Comparison of ENCODE assay signal across 3 cellular contexts in genomic region chr10:110218627-110219026, GRCh38.
TF ChIP-seq lines count a peak whose summit lies in the region.

No MANE protein-coding gene starts in this region.

TF ChIP-seq in IMR-90, 13 proteins besides CTCF, POLR2A, EP300 and RAD21:
- TF ChIP-seq SMC3 (IDR thresholded peaks at IDR 0.05; ENCODE audit: low read depth, low read length), result no peak
- TF ChIP-seq RCOR1 (IDR thresholded peaks at IDR 0.05; ENCODE audit: insufficient replicate concordance, low read length), result no peak
- no peak for TF ChIP-seq BHLHE40 (IDR thresholded peaks at IDR 0.05; ENCODE audit: low read depth, low read length)
- no peak for TF ChIP-seq MXI1 (IDR thresholded peaks at IDR 0.05; ENCODE audit: borderline replicate concordance, low read depth, low read length)
- TF ChIP-seq, protein P1, sequence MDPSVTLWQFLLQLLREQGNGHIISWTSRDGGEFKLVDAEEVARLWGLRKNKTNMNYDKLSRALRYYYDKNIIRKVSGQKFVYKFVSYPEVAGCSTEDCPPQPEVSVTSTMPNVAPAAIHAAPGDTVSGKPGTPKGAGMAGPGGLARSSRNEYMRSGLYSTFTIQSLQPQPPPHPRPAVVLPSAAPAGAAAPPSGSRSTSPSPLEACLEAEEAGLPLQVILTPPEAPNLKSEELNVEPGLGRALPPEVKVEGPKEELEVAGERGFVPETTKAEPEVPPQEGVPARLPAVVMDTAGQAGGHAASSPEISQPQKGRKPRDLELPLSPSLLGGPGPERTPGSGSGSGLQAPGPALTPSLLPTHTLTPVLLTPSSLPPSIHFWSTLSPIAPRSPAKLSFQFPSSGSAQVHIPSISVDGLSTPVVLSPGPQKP (IDR thresholded peaks at IDR 0.05; ENCODE audit: borderline replicate concordance, low read depth, low read length), result no peak
- TF ChIP-seq CHD1 (IDR thresholded peaks at IDR 0.05; ENCODE audit: low read depth, low read length), result no peak
- TF ChIP-seq MAFK (IDR thresholded peaks at IDR 0.05; ENCODE audit: low read depth, low read length), result no peak
- TF ChIP-seq NFE2L2 (IDR thresholded peaks at IDR 0.05; ENCODE audit: low read depth, low read length), result no peak
- TF ChIP-seq CEBPB (IDR thresholded peaks at IDR 0.05; ENCODE audit: low read depth, low read length), result no peak
- no peak for TF ChIP-seq RFX5 (IDR thresholded peaks at IDR 0.05; ENCODE audit: low read depth, low read length)
- TF ChIP-seq MAZ (IDR thresholded peaks at IDR 0.05; ENCODE audit: borderline replicate concordance, low read depth, low read length), result no peak
- no peak for TF ChIP-seq FOS (IDR thresholded peaks at IDR 0.05; ENCODE audit: low read depth, low read length)
- TF ChIP-seq, protein P2, sequence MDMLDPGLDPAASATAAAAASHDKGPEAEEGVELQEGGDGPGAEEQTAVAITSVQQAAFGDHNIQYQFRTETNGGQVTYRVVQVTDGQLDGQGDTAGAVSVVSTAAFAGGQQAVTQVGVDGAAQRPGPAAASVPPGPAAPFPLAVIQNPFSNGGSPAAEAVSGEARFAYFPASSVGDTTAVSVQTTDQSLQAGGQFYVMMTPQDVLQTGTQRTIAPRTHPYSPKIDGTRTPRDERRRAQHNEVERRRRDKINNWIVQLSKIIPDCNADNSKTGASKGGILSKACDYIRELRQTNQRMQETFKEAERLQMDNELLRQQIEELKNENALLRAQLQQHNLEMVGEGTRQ (IDR thresholded peaks at IDR 0.05; ENCODE audit: low read depth, low read length), result no peak

TF ChIP-seq in GM12878, 131 proteins besides CTCF, POLR2A, EP300 and RAD21:
- peak; percentile 9; the same call in 1 of the 2 replicates for TF ChIP-seq TCF12 (IDR thresholded peaks at IDR 0.05; ENCODE audit: low read depth, low read length)
- TF ChIP-seq ZBTB4 (CRISPR knock-in tag; IDR thresholded peaks at IDR 0.05), result no peak
TF ChIP-seq in GM12878: peak in this region for 1.

TF ChIP-seq in GM12891, 5 proteins besides CTCF, POLR2A, EP300 and RAD21:
- no peak for TF ChIP-seq PAX5 (IDR thresholded peaks at IDR 0.05; ENCODE audit: insufficient read depth, low read length, severe bottlenecking)
- no peak for TF ChIP-seq POLR2AphosphoS5 (IDR thresholded peaks at IDR 0.05; ENCODE audit: low read depth, low read length)
- no peak for TF ChIP-seq POU2F2 (IDR thresholded peaks at IDR 0.05; ENCODE audit: low read depth, low read length)
- TF ChIP-seq TAF1 (IDR thresholded peaks at IDR 0.05; ENCODE audit: low read depth, low read length), result no peak
- no peak for TF ChIP-seq SPI1 (IDR thresholded peaks at IDR 0.05; ENCODE audit: low read depth, low read length)
